8 cellular contexts compared by ENCODE assay signal in the genomic region with DNA sequence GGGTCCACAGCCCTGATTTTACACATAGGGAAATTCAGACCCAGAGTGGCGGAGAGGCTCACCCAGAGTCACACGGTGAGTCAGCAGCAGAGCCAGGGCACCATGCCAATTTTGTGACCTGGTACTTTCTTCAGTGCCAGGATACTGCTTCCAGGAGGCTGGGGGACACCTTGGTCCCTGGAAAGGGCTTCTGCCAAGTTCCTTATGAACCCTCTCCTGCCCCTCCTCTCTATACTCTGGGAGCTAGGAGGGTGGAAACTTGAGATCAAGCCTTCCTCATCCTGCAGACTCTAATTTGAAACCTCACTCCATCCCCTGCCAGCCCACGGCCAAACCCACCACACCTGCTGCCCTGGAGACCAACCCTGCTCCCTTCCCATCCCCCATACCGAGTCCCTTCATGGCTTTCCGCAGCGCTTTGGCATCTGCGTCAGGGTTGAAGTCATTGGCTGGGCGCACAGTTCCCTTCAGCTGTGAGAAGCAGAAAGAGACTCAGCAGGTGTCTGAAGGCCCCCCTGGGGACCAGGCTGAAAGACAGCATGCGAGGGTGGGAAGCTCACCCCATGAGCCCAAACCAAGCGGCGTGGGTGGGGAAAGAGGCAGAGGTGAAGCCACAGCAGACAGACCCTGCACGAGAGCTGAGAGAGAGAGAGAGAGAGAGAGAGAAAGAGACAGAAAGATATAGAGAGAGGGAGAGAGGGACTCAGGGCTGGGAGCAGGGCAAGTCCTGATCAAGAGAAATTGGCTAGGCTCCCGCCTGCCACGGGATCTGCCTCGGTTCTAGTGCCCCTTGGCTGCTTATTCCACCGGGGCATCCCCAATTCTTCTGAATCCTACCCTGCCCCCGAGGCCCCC. TPM values are rescaled to one million over a fixed set of nuclear protein-coding genes. Genes with fewer than 3 reads are reported as not detected.
A peak's percentile ranks its signal among the peaks of the same experiment; 100 is the strongest.
DNase-seq lines count a peak whose midpoint lies in the region; ATAC-seq and FAIRE-seq lines count a peak whose summit lies in the region.

No MANE protein-coding gene starts in this region.

- peak; percentile 82 for ATAC-seq in GM21723 (IDR thresholded peaks at IDR 0.05; ENCODE audit: unreplicated experiment)

- H4K20me1 ChIP-seq in Karpas-422 (ENCODE audit: insufficient read depth, low read depth, low read length): no peaks in the 10 kb centered on the region

- no peaks in the 10 kb centered on the region for H3K27me3 ChIP-seq in Karpas-422 (ENCODE audit: low read length)
- no peaks in the 10 kb centered on the region for H3K27me3 ChIP-seq in mesendoderm (ENCODE audit: insufficient read depth, low read length, poor library complexity)

- H3K27ac ChIP-seq in Karpas-422 (ENCODE audit: low read length) (peak overlapping the region; percentile 94), mesendoderm (ENCODE audit: low read depth, low read length) (no peak overlapping the region)

- H3K4ac ChIP-seq in mesendoderm (ENCODE audit: low read depth, low read length): no peak overlapping the region

- H2BK120ac ChIP-seq in mesendoderm (ENCODE audit: low read depth, low read length): no peak overlapping the region

- H3K4me2 ChIP-seq in Karpas-422 (ENCODE audit: low read depth, low read length, poor library complexity, severe bottlenecking) (peak overlapping the region; percentile 64), mesendoderm (ENCODE audit: low read length) (no peak overlapping the region)

- no peak overlapping the region for H4K5ac ChIP-seq in mesendoderm (ENCODE audit: low read length)

- H2AK5ac ChIP-seq in mesendoderm (ENCODE audit: low read length): no peak overlapping the region

- no peak overlapping the region for H3K23ac ChIP-seq in mesendoderm (ENCODE audit: low read length)

- H3K79me2 ChIP-seq in Karpas-422 (ENCODE audit: low read length) (0 out of 2 replicates have a peak, but pooled peaks cover 3% of the 10 kb centered on the region), mesendoderm (ENCODE audit: control insufficient read depth, insufficient read depth, low read length) (no peaks in the 10 kb centered on the region)

- H4K8ac ChIP-seq in mesendoderm (ENCODE audit: low read depth, low read length): no peak overlapping the region

- H3K36me3 ChIP-seq in Karpas-422 (ENCODE audit: insufficient read depth, low read length) (peaks cover 62% of the 10 kb centered on the region), mesendoderm (ENCODE audit: control insufficient read depth, insufficient read depth, low read length) (peaks cover 29% of the 10 kb centered on the region)

- no CpG with 5 or more reads among the region's 17 CpGs for WGBS in mesendoderm (ENCODE audit: extremely low coverage, insufficient coverage, low lambda C conversion rate)

- no peaks in the 10 kb centered on the region for H3K9me3 ChIP-seq in Karpas-422 (ENCODE audit: low read length)

- no peak overlapping the region for H2AFZ ChIP-seq in Karpas-422 (ENCODE audit: low read length)

- peak overlapping the region; percentile 59 for H3K4me3 ChIP-seq in Karpas-422 (ENCODE audit: low read length)
- H3K4me3 ChIP-seq in mesendoderm (ENCODE audit: low read length): no peak overlapping the region

- H2BK5ac ChIP-seq in mesendoderm (ENCODE audit: low read length): no peak overlapping the region

- H3K18ac ChIP-seq in mesendoderm (ENCODE audit: low read length): no peak overlapping the region

- H3K4me1 ChIP-seq in Karpas-422 (ENCODE audit: low read length) (peaks cover 67% of the 10 kb centered on the region), mesendoderm (ENCODE audit: control insufficient read depth, low read depth, low read length) (no peaks in the 10 kb centered on the region)

- H3K9ac ChIP-seq in Karpas-422 (ENCODE audit: low read length) (peak overlapping the region; percentile 71), mesendoderm (ENCODE audit: low read length) (no peak overlapping the region)

- H3K9me2 ChIP-seq in Karpas-422 (replicated peaks; ENCODE audit: insufficient read depth, low read length): no peaks in the 10 kb centered on the region

- DNase-seq in GM18507 (ENCODE audit: extremely low spot score, insufficient read length, low read depth) (peak; percentile 67), Karpas-422 (peak; percentile 96), lung microvascular endothelial cell (ENCODE audit: low read depth in 2 of 2) (peak; percentile 6 to 55), SIG-M5 treated with dmso at 0.1 percent for 504 hours (lab: John Stamatoyannopoulos, UW; ENCODE audit: unreplicated experiment) (no peak), mesendoderm (no peak), midbrain (lab: John Stamatoyannopoulos, UW) (no peak)
- DNase-seq in activated naive CD4-positive, alpha-beta T cell treated with Interleukin-2 at 50 U/mL for 16 hours: peak; percentile 21

- H3K79me1 ChIP-seq in mesendoderm (ENCODE audit: low read length): no peaks in the 10 kb centered on the region

- no peak overlapping the region for H2BK15ac ChIP-seq in mesendoderm (replicated peaks; ENCODE audit: low read depth)

- no peak overlapping the region for H3K56ac ChIP-seq in mesendoderm (ENCODE audit: low read length)

- FAIRE-seq in GM18507 (lab: Jason Lieb, UNC): peak; percentile 98

RNA-seq across cellular contexts. Expression of a gene that starts 33.5 kb away (rescaled TPM):
- total RNA-seq in Karpas-422 (2014; rRNA removed; shearing (Covaris generic); ENCODE audit: low replicate concordance): 277 and 387 TPM in 2 replicates
- 38.9 and 60.1 TPM in 2 replicates for total RNA-seq in lung microvascular endothelial cell
- 64.5 TPM for polyA plus RNA-seq in mesendoderm (2013, experiment 1 of 2)
- polyA plus RNA-seq in mesendoderm (2013, experiment 2 of 2): 62.7 TPM

RNA-seq across cellular contexts. Expression of a gene that starts 43.3 kb away (rescaled TPM):
- total RNA-seq in Karpas-422 (2014; rRNA removed; shearing (Covaris generic); ENCODE audit: low replicate concordance): 106 and 205 TPM in 2 replicates
- 60.8 and 77.6 TPM in 2 replicates for total RNA-seq in lung microvascular endothelial cell
- 13.7 TPM for polyA plus RNA-seq in mesendoderm (2013, experiment 1 of 2)
- 14.2 TPM for polyA plus RNA-seq in mesendoderm (2013, experiment 2 of 2)

Comparison
In these comparisons a context has a peak if more than half of its experiments do, and no peak if none do; other contexts are left out.
1. DNase-seq: peak in GM18507 (single experiment), Karpas-422 (single experiment), activated naive CD4-positive, alpha-beta T cell treated with Interleukin-2 at 50 U/mL for 16 hours (single experiment) and lung microvascular endothelial cell (2 of 2); none in SIG-M5 treated with dmso at 0.1 percent for 504 hours (single experiment), mesendoderm (single experiment) and midbrain (single experiment).